In the genomic region with DNA sequence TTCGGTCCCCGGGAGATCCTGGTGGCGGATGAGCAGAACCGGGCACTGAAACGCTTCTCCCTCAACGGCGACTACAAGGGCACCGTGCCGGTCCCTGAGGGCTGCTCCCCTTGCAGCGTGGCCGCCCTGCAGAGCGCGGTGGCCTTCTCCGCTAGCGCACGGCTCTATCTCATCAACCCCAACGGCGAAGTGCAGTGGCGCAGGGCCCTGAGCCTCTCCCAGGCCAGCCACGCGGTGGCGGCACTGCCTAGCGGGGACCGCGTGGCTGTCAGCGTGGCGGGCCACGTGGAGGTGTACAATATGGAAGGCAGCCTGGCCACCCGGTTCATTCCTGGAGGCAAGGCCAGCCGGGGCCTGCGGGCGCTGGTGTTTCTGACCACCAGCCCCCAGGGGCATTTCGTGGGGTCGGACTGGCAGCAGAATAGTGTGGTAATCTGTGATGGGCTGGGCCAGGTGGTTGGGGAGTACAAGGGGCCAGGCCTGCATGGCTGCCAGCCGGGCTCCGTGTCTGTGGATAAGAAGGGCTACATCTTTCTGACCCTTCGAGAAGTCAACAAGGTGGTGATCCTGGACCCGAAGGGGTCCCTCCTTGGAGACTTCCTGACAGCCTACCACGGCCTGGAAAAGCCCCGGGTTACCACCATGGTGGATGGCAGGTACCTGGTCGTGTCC, we compare ENCODE assay signal across 22 cellular contexts. TPM values are rescaled to one million over a fixed set of nuclear protein-coding genes. Genes with fewer than 3 reads are reported as not detected.
"Had no signal": no experiment of that assay in that cellular context is flagged by ENCODE, and none has a peak within 500 bp of the region (broad histone marks: within the 10 kb centered on the region; RNA-seq: fewer than 3 reads in every experiment).

No MANE protein-coding gene starts in this region.

- DNase-seq: activated B cell treated with CpG ODN at 0.5 μM for 24 hours; activated CD4-positive, alpha-beta T cell treated with anti-CD3 and anti-CD28 coated beads, Interleukin-2, amount 50 U/mL, for 1 hour; activated naive CD4-positive, alpha-beta T cell treated with anti-CD3 and anti-CD28 coated beads, Interleukin-2, amount 50 U/mL, for 16 hours; aorta; esophagus squamous epithelium; foreskin fibroblast; heart right ventricle; islet precursor cell; mammary epithelial cell; mucosa of descending colon; naive thymus-derived CD8-positive, alpha-beta T cell; occipital lobe; psoas muscle; sigmoid colon; stimulated activated CD4-positive, alpha-beta T cell treated with anti-CD3 and anti-CD28 coated beads, Interleukin-2, amount 100 ng/mL, for 24 hours; stimulated activated naive CD4-positive, alpha-beta T cell treated with Interleukin-2 at 50 U/mL for 16 hours; testis; upper lobe of right lung had no signal

- H3K4me3 ChIP-seq: breast epithelium, heart right ventricle, mucosa of descending colon, psoas muscle, sigmoid colon, testis, upper lobe of right lung had no signal

- H3K27me3 Mint-ChIP-seq: activated B cell treated with CpG ODN at 0.5 μM for 24 hours; naive thymus-derived CD8-positive, alpha-beta T cell had no signal

- H3K9me3 Mint-ChIP-seq: activated B cell treated with CpG ODN at 0.5 μM for 24 hours; naive thymus-derived CD8-positive, alpha-beta T cell had no signal

- H3K27me3 ChIP-seq: breast epithelium, esophagus squamous epithelium, heart right ventricle, sigmoid colon, testis, upper lobe of right lung had no signal

- H3K27ac ChIP-seq: breast epithelium, esophagus squamous epithelium, heart right ventricle, psoas muscle, sigmoid colon, testis, upper lobe of right lung had no signal

- H3K27ac Mint-ChIP-seq: activated B cell treated with CpG ODN at 0.5 μM for 24 hours had no signal

- H3K36me3 ChIP-seq: breast epithelium had no signal

- ATAC-seq: heart right ventricle; left lobe of liver; mucosa of descending colon; naive thymus-derived CD8-positive, alpha-beta T cell; psoas muscle; SK-N-SH treated with all-trans-retinoic acid at 6 μM for 48 hours; upper lobe of right lung had no signal

- H3K9me3 ChIP-seq: breast epithelium, esophagus squamous epithelium, heart right ventricle, mucosa of descending colon, psoas muscle, sigmoid colon, testis, upper lobe of right lung had no signal

- H3K4me3 Mint-ChIP-seq: activated B cell treated with CpG ODN at 0.5 μM for 24 hours had no signal

RNA-seq across cellular contexts. Expression of gene SERPINE1, which starts 37.9 kb away (rescaled TPM):
- total RNA-seq: activated B cell treated with CpG ODN at 0.5 μM for 24 hours; T-helper 1 cell treated with Interleukin-12 subunit alpha and Interleukin-12 subunit beta and Interleukin-4 antibody, amounts not matched to agents 30 ng/mL and 1 ng/mL, for 36 hours had no signal
